Comparison of ENCODE assay signal across 1 cellular context in the genomic region with DNA sequence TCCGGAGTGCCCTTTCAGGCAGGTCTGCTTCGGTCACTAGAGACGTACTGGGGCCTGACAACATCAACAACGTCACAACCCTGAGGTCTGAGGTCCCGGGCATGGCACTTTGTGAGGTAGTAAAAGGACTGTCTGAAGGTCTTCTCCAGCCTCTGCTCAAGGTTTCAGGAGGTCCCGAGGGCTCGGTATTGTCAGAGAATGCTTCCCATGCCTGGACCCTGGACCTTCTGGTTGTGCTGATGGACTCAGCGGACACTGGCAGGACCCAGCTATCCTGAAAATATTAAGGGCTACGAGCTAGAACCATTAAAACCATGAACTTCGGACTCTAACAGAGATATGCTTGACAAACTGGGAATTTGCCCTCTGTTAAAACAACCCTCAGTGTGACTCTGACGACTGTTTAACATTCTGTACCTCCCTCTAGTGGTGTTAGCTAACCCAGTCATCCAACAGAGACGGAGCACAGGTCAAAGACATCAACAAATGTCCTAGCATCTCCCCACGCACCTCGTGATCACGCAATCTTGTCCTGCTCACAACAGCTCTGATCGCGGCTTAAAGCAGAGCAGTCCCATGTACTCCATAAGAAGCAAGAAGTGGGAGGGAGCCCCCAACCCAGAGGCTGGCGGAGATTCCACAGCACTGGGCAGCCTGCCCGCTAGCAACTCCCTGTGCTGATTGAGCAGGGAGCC.
TF ChIP-seq lines count a peak whose summit lies in the region.

No MANE protein-coding gene starts in this region.

TF ChIP-seq in H1, 55 proteins besides CTCF, POLR2A, EP300 and RAD21:
- TF ChIP-seq ATF2 (IDR thresholded peaks at IDR 0.05; ENCODE audit: low read length): no peak
- no peak for TF ChIP-seq EZH2 (IDR thresholded peaks at IDR 0.05; ENCODE audit: low read depth, low read length, severe bottlenecking)
- TF ChIP-seq TCF12 (IDR thresholded peaks at IDR 0.05; ENCODE audit: low read depth, low read length): no peak
- no peak for TF ChIP-seq GTF2F1 (IDR thresholded peaks at IDR 0.05; ENCODE audit: borderline replicate concordance, low read depth, low read length)
- no peak for TF ChIP-seq RNF2 (IDR thresholded peaks at IDR 0.05; ENCODE audit: borderline replicate concordance, low read depth, low read length, missing control alignments, poor library complexity, severe bottlenecking)
- TF ChIP-seq KDM4A (IDR thresholded peaks at IDR 0.05; ENCODE audit: low read depth, low read length, severe bottlenecking): no peak
- no peak for TF ChIP-seq EGR1 (IDR thresholded peaks at IDR 0.05; ENCODE audit: borderline replicate concordance, low read depth, low read length)
- no peak for TF ChIP-seq SAP30 (IDR thresholded peaks at IDR 0.05; ENCODE audit: insufficient read depth, insufficient replicate concordance, low read length)
- no peak for TF ChIP-seq CHD1 (IDR thresholded peaks at IDR 0.05; ENCODE audit: low read depth, low read length)
- TF ChIP-seq CBX8 (IDR thresholded peaks at IDR 0.05; ENCODE audit: borderline replicate concordance, low read depth, low read length): no peak
- TF ChIP-seq ASH2L (IDR thresholded peaks at IDR 0.05; ENCODE audit: low read length): no peak
